8 cellular contexts compared by ENCODE assay signal in the genomic region with DNA sequence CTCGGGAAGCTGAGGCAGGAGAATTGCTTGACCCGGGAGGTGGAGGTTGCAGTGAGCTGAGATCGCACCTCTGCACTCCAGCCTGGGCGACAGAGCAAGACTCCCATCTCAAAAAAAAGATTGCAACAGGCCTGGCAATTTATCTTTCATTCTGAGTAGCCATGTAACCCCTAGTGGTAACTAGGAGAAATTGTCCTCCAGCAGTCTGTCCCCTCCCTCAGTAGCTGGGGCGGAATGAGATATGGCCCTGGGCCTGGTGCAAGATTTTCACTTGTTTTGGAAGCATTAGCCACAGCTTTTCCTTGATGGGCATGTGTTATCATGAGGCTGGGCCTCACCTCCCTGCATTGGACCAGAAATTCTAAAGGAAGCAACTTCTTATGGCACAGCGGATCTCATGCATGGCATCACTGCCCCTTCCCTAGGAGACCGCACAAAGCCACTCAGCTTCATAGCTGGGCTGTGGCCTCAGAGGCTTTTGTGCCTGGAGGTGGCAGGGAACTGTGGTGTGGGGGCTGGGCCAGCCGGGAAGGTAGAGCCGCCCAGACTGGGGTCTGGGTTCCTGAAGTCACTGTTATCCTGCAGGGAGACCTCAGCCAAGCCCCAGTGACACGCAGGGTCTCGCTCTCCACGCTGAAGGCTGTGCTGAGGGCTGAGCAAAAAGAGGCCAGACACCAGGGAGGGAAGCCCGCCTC. TPM values are rescaled to one million over a fixed set of nuclear protein-coding genes. Genes with fewer than 3 reads are reported as not detected.
A peak's percentile ranks its signal among the peaks of the same experiment; 100 is the strongest.
DNase-seq lines count a peak whose midpoint lies in the region; ATAC-seq and TF ChIP-seq lines count a peak whose summit lies in the region.

No MANE protein-coding gene starts in this region.

- no peak overlapping the region for H3K9ac ChIP-seq in MM.1S (ENCODE audit: low read length)

- no peak overlapping the region for H3K27ac ChIP-seq in MM.1S (ENCODE audit: low read length)

- no peak overlapping the region for H3K4me2 ChIP-seq in MM.1S (ENCODE audit: low read depth, low read length)

- no peaks in the 10 kb centered on the region for H3K9me3 Mint-ChIP-seq in MCF 10A (ENCODE audit: unreplicated experiment)

- no peak overlapping the region for H2AFZ ChIP-seq in MM.1S (ENCODE audit: low read length)

- H4K20me1 ChIP-seq in MM.1S (ENCODE audit: insufficient read depth, low read length), result no peaks in the 10 kb centered on the region

- no peaks in the 10 kb centered on the region for H3K9me3 ChIP-seq in MM.1S (replicated peaks; ENCODE audit: insufficient read depth, low read length)

- no peak overlapping the region for H3K4me3 ChIP-seq in GM12864 (ENCODE audit: low read depth, low read length)
- H3K4me3 ChIP-seq in MM.1S (ENCODE audit: low read length), result no peak overlapping the region

- no peaks in the 10 kb centered on the region for H3K36me3 ChIP-seq in MM.1S (replicated peaks; ENCODE audit: insufficient read depth, low read length)

- no peaks in the 10 kb centered on the region for H3K4me1 ChIP-seq in MM.1S (ENCODE audit: low read length)

- peaks cover 16% of the 10 kb centered on the region for H3K27me3 Mint-ChIP-seq in MCF 10A (ENCODE audit: insufficient read depth, unreplicated experiment)

- TF ChIP-seq CTCF in GM12864 (IDR thresholded peaks at IDR 0.05; ENCODE audit: low read depth, low read length, missing control alignments) (peak; percentile 63), MM.1S (IDR thresholded peaks at IDR 0.05; ENCODE audit: low read length) (peak; percentile 40), MCF 10A (IDR thresholded peaks at IDR 0.05; ENCODE audit: unreplicated experiment) (peak; percentile 32), omental fat pad (IDR thresholded peaks at IDR 0.05) (no peak)

- H3K36me3 Mint-ChIP-seq in MCF 10A (ENCODE audit: insufficient read depth, unreplicated experiment), result peaks cover 4% of the 10 kb centered on the region

- intact Hi-C loops in MCF 10A (cut with micrococcal nuclease), result loop anchor here (10.0 kb wide), 1 partner anchor 115 kb away; a partner anchor contains a TSS

- no peak overlapping the region for H3K4me3 Mint-ChIP-seq in MCF 10A (ENCODE audit: unreplicated experiment)

- H3K4me1 Mint-ChIP-seq in MCF 10A (ENCODE audit: insufficient read depth, unreplicated experiment), result no peaks in the 10 kb centered on the region

- no peak for ATAC-seq in GM18519 (IDR thresholded peaks at IDR 0.05; ENCODE audit: low FRiP score, unreplicated experiment)
- ATAC-seq in omental fat pad (ENCODE audit: low FRiP score), result no peak
- ATAC-seq in HG03175 (IDR thresholded peaks at IDR 0.05; ENCODE audit: unreplicated experiment), result no peak

- no peaks in the 10 kb centered on the region for H3F3A ChIP-seq in MM.1S (ENCODE audit: insufficient read depth, low read length)

- no peaks in the 10 kb centered on the region for H3K79me2 ChIP-seq in MM.1S (ENCODE audit: low read length)

- no TSS peak for BruUV-seq in MCF 10A (replicated peaks; lab: Mats Ljungman, UMichigan)

- DNase-seq in GM12864 (ENCODE audit: low read depth), result no peak
- DNase-seq in MM.1S, result peak; percentile 32
- peak; percentile 41 for DNase-seq in MCF 10A (ENCODE audit: unreplicated experiment)
- peak; percentile 14 for DNase-seq in medulla oblongata (ENCODE audit: extremely low spot score)
- no peak for DNase-seq in activated T-cell treated with anti-CD3 and anti-CD28 coated beads, Interleukin-2, amount 50 U/mL, for 48 hours
- no peak for DNase-seq in omental fat pad (ENCODE audit: low spot score)

- POLR2A ChIA-PET in MCF 10A (lab: Yijun Ruan, JAX), result interaction anchor here (0.7 to 1.3 kb wide), 3 partner anchors 10 to 116 kb away, joined by 3 to 4 read pairs (median 3); no protein-coding TSS in a partner anchor

- CTCF ChIA-PET in MCF 10A (lab: Yijun Ruan, JAX), result interaction anchor here (0.6 to 3.1 kb wide), 5 partner anchors 8 to 45 kb away, joined by 3 to 15 read pairs (median 4); no protein-coding TSS in a partner anchor

- no peaks in the 10 kb centered on the region for H3K9me2 ChIP-seq in MM.1S (replicated peaks; ENCODE audit: insufficient read depth, low read length)

- no peak overlapping the region for H3K27ac Mint-ChIP-seq in MCF 10A (ENCODE audit: low read depth, unreplicated experiment)

- H3K27me3 ChIP-seq in MM.1S (replicated peaks; ENCODE audit: insufficient read depth, low read length), result no peaks in the 10 kb centered on the region

RNA-seq across cellular contexts. Expression of a gene that starts 13.4 kb away (rescaled TPM):
- total RNA-seq in MCF 10A (2022) (2.3 and 2.5 TPM in 2 replicates), omental fat pad (10 to 100 TPM in 2 of 4 donors, 1 to 10 TPM in 2; 7.5 to 19.1 (median 9.6) TPM)

RNA-seq across cellular contexts. Expression of a gene that starts 25.9 kb away (rescaled TPM):
- 27.8 and 33.5 TPM in 2 replicates for total RNA-seq in MCF 10A (2022)
- total RNA-seq in omental fat pad, result 10 to 100 TPM; 24.9 to 41.3 (median 34.0) TPM

RNA-seq across cellular contexts. Expression of a gene that starts 44.7 kb away (rescaled TPM):
- total RNA-seq in MCF 10A (2022), result 25.7 and 45.2 TPM in 2 replicates
- 100 to 1,000 TPM in 1 of 4 donors, 10 to 100 TPM in 3; 36.8 to 170 (median 58.5) TPM for total RNA-seq in omental fat pad

Comparison
In these comparisons a context has a peak if more than half of its experiments do, and no peak if none do; other contexts are left out.
1. DNase-seq: peak in MM.1S (single experiment), MCF 10A (single experiment) and medulla oblongata (single experiment); none in GM12864 (single experiment), activated T-cell treated with anti-CD3 and anti-CD28 coated beads, Interleukin-2, amount 50 U/mL, for 48 hours (0 of 2) and omental fat pad (single experiment).
2. CTCF ChIP-seq: peak in GM12864 (single experiment), MM.1S (single experiment) and MCF 10A (single experiment); none in omental fat pad (0 of 3).